Comparison of ENCODE assay signal across 1 cellular context in the genomic region with DNA sequence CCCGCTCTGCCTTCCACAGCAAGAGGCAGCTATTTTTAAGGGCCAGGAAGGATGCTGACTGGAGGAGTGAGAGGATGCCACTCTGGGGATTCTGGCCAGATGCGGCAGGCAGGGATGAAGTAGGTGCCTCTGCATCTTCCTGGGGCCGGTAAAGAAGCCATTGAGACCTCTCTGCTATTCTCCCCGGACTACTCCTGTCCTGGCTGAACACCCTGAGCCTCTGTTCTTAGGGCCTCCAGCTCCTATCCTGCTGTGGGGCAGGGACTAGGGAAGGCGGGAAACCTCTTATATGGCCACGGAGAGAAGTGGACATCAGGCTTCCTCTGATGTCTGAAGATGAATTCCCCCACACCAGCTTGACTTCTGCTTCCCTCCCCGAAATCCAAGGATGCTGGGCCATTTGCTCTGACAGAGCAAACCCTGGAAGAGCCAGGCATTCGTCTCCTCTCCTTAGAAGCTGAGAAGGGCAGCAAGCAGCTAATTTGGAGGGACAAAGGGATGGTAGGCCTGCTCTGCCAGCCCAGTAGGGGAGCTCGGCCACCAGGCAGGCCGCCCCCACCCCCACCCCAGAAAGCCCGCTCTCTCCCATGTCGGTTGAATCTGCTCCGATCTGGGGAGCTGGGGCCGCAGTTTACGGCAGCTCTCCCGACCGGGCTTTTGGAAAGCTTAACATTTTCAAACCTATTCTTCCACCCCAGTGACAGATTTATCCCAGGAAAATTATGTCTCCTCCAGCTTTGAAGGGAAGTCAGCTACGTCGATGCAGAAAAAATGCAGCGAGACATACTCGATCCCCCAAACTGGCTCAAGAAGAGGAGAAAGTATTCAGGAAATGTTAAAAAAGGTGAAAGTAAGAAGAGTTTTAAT.
TF ChIP-seq lines count a peak whose summit lies in the region.

No MANE protein-coding gene starts in this region.

TF ChIP-seq in HEK293, 187 proteins besides CTCF, POLR2A, EP300 and RAD21 (continued from another document):
- TF ChIP-seq, protein P1, sequence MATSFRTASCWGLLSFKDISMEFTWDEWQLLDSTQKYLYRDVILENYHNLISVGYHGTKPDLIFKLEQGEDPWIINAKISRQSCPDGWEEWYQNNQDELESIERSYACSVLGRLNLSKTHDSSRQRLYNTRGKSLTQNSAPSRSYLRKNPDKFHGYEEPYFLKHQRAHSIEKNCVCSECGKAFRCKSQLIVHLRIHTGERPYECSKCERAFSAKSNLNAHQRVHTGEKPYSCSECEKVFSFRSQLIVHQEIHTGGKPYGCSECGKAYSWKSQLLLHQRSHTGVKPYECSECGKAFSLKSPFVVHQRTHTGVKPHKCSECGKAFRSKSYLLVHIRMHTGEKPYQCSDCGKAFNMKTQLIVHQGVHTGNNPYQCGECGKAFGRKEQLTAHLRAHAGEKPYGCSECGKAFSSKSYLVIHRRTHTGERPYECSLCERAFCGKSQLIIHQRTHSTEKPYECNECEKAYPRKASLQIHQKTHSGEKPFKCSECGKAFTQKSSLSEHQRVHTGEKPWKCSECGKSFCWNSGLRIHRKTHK (tag by site-specific recombination; IDR thresholded peaks at IDR 0.05), result no peak
- 0 out of 2 replicates have a peak, but pooled peaks have one; percentile 6 for TF ChIP-seq PRDM1 (tag by site-specific recombination; IDR thresholded peaks at IDR 0.05)
- TF ChIP-seq, protein P2, sequence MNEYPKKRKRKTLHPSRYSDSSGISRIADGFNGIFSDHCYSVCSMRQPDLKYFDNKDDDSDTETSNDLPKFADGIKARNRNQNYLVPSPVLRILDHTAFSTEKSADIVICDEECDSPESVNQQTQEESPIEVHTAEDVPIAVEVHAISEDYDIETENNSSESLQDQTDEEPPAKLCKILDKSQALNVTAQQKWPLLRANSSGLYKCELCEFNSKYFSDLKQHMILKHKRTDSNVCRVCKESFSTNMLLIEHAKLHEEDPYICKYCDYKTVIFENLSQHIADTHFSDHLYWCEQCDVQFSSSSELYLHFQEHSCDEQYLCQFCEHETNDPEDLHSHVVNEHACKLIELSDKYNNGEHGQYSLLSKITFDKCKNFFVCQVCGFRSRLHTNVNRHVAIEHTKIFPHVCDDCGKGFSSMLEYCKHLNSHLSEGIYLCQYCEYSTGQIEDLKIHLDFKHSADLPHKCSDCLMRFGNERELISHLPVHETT (tag by site-specific recombination; IDR thresholded peaks at IDR 0.05), result no peak
- no peak for TF ChIP-seq ZNF747 (tag by site-specific recombination; IDR thresholded peaks at IDR 0.05)
- TF ChIP-seq, protein P3, sequence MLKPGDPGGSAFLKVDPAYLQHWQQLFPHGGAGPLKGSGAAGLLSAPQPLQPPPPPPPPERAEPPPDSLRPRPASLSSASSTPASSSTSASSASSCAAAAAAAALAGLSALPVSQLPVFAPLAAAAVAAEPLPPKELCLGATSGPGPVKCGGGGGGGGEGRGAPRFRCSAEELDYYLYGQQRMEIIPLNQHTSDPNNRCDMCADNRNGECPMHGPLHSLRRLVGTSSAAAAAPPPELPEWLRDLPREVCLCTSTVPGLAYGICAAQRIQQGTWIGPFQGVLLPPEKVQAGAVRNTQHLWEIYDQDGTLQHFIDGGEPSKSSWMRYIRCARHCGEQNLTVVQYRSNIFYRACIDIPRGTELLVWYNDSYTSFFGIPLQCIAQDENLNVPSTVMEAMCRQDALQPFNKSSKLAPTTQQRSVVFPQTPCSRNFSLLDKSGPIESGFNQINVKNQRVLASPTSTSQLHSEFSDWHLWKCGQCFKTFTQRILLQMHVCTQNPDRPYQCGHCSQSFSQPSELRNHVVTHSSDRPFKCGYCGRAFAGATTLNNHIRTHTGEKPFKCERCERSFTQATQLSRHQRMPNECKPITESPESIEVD (tag by site-specific recombination; IDR thresholded peaks at IDR 0.05), result no peak
- TF ChIP-seq ZNF341 (tag by site-specific recombination; IDR thresholded peaks at IDR 0.05; ENCODE audit: low read depth), result peak; percentile 51
